ENCODE assay signal across 29 cellular contexts in the genomic region with DNA sequence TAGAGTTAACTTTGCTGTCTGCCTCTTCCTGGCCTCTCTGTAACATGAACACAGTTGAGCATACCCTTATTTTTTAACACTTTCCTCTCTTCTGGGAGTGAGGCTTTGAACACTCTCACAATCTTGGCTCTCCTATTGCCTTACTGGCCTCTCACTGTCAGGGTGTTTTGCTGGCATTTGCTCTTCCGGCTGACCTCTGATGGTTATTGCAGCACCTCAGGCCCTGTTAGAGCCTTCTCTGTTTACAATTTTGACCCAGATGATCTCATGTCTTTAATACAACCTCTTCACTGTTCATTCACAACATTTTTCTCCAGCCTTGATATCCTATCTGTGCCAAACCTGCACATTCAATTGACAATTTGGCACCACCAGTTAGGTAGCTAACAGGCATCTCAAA.
"Had no signal": no experiment of that assay in that cellular context is flagged by ENCODE, and none has a peak within 500 bp of the region (broad histone marks: within the 10 kb centered on the region; RNA-seq: fewer than 3 reads in every experiment).

No MANE protein-coding gene starts in this region.

- H3K27me3 Mint-ChIP-seq: dendritic cell treated with granulocyte-macrophage colony-stimulating factor and Interleukin-4, amounts not matched to agents 40 ng/mL and 50 ng/mL, for 4 days; effector memory CD8-positive, alpha-beta T cell had no signal

- H3K4me3 Mint-ChIP-seq: dendritic cell treated with granulocyte-macrophage colony-stimulating factor and Interleukin-4, amounts not matched to agents 40 ng/mL and 50 ng/mL, for 4 days; effector memory CD8-positive, alpha-beta T cell; endodermal cell had no signal

- H3K4me1 Mint-ChIP-seq: endodermal cell had no signal

- H3K27ac ChIP-seq: colonic mucosa, coronary artery, dorsolateral prefrontal cortex, epithelial cell of prostate, esophagus muscularis mucosa, esophagus squamous epithelium, foreskin keratinocyte, gastrocnemius medialis, gastroesophageal sphincter, heart left ventricle, heart right ventricle had no signal

- H3K36me3 ChIP-seq: colonic mucosa, esophagus muscularis mucosa, esophagus squamous epithelium, gastrocnemius medialis, gastroesophageal sphincter, heart left ventricle, heart right ventricle had no signal

- DNase-seq: colonic mucosa; cortex of kidney; dermis blood vessel endothelial cell; dorsolateral prefrontal cortex; effector CD4-positive, alpha-beta T cell; effector CD8-positive, alpha-beta T cell; effector memory CD4-positive, alpha-beta T cell; effector memory CD8-positive, alpha-beta T cell; endodermal cell; erythroblast; esophagus squamous epithelium; foreskin fibroblast; foreskin keratinocyte; foreskin melanocyte; gastrocnemius medialis; glutamatergic neuron; head of caudate nucleus; heart left ventricle; heart right ventricle had no signal

- H3K4me1 ChIP-seq: colonic mucosa, esophagus muscularis mucosa, esophagus squamous epithelium, foreskin keratinocyte, gastrocnemius medialis, gastroesophageal sphincter, heart left ventricle, heart right ventricle had no signal

- H3K9me3 ChIP-seq: colonic mucosa, gastrocnemius medialis had no signal

- H3K27me3 ChIP-seq: colonic mucosa, dorsolateral prefrontal cortex, esophagus muscularis mucosa, esophagus squamous epithelium, foreskin keratinocyte, gastrocnemius medialis, gastroesophageal sphincter, heart left ventricle, heart right ventricle had no signal

- FAIRE-seq: colon, endometrium, endothelial cell of umbilical vein, frontal cortex had no signal

- ATAC-seq: effector memory CD8-positive, alpha-beta T cell; esophagus mucosa; foreskin keratinocyte; gastrocnemius medialis; gastroesophageal sphincter; heart left ventricle; heart right ventricle had no signal

- H3K27ac Mint-ChIP-seq: dendritic cell treated with granulocyte-macrophage colony-stimulating factor and Interleukin-4, amounts not matched to agents 40 ng/mL and 50 ng/mL, for 4 days; effector memory CD8-positive, alpha-beta T cell; endodermal cell had no signal

- H3K4me3 ChIP-seq: colonic mucosa, coronary artery, dorsolateral prefrontal cortex, esophagus muscularis mucosa, esophagus squamous epithelium, gastrocnemius medialis, gastroesophageal sphincter, heart left ventricle, heart right ventricle had no signal
